14 cellular contexts compared by ENCODE assay signal in the genomic region with DNA sequence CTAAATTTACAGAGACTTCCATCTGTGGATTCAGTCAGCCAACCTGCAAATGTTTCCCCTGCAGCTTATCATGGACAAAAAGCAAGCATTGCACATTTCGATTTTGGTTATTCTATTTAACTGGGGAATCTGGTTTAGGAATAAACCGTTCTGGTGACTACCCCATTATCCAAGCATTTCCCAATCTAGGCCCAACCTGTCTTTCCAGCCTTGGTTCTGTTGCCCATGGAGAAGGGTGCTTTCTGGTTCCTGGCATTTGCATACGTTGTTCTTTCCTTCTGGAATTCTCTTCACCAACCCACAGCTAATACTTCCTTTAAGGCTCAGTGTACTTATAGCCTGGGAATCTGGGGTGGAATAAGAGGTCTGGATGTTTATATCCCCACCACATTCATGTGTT. TPM values are rescaled to one million over a fixed set of nuclear protein-coding genes. Genes with fewer than 3 reads are reported as not detected.
A peak's percentile ranks its signal among the peaks of the same experiment; 100 is the strongest.
DNase-seq lines count a peak whose midpoint lies in the region; ATAC-seq, FAIRE-seq and TF ChIP-seq lines count a peak whose summit lies in the region.
"Had no signal": no experiment of that assay in that cellular context is flagged by ENCODE, and none has a peak within 500 bp of the region (broad histone marks: within the 10 kb centered on the region; RNA-seq: fewer than 3 reads in every experiment).

No MANE protein-coding gene starts in this region.

- no peak overlapping the region for H2AFZ ChIP-seq in keratinocyte (ENCODE audit: control insufficient read depth, low read length)

- TF ChIP-seq CTCF in keratinocyte (optimal IDR thresholded peaks at IDR 0.05 in 1 of 3, IDR thresholded peaks at IDR 0.05 in 1 of 3, conservative IDR thresholded peaks at IDR 0.05 in 1 of 3; ENCODE audit: extremely low read depth in 1 of 3, insufficient read depth in 2 of 3, low read length in 3 of 3): no peak
- TF ChIP-seq CTCF in upper lobe of right lung (IDR thresholded peaks at IDR 0.05): no peak

- H3K9me3 ChIP-seq in keratinocyte (ENCODE audit: control insufficient read depth, low read depth, low read length) (no peaks in the 10 kb centered on the region), upper lobe of right lung (no peaks in the 10 kb centered on the region)
- H3K9me3 ChIP-seq: colonic mucosa, left lung had no signal

- FAIRE-seq in keratinocyte (lab: Jason Lieb, UNC): no peak

- H3K79me2 ChIP-seq in keratinocyte (ENCODE audit: control insufficient read depth, insufficient read depth, low read length): peaks cover 35% of the 10 kb centered on the region

- dilution Hi-C loops in keratinocyte (cut with MboI; ENCODE audit: extremely low pct_ligation_motif_present, low sequenced_read_pairs): no loop called here

- H3K9me1 ChIP-seq in keratinocyte (ENCODE audit: control insufficient read depth, extremely low read depth, insufficient read depth, low read length): no peaks in the 10 kb centered on the region

- peaks cover 70% of the 10 kb centered on the region for H3K4me1 Mint-ChIP-seq in activated naive CD4-positive, alpha-beta T cell treated with anti-CD3 and anti-CD28 coated beads, Interleukin-2, amount 10 ng/mL, durations not matched to agents 7 days and 5 days
- H3K4me1 Mint-ChIP-seq in activated T-helper 1 cell treated with anti-CD3 and anti-CD28 coated beads, Interleukin-12 subunit alpha, Interleukin-12 subunit beta, Interleukin-2, Interleukin-4 antibody, amounts not matched to agents 30 ng/mL and 10 ng/mL and 1 ng/mL, durations not matched to agents 14 hours and 24 hours and 36 hours (ENCODE audit: low read depth): peaks cover 86% of the 10 kb centered on the region
- H3K4me1 Mint-ChIP-seq in stimulated activated naive B cell treated with anti-CD40 and anti-IgM and Interleukin-4, amounts not matched to agents 10 μg/mL and 1 μg/mL and 100 μg/mL, for 72 hours: peaks cover 46 to 75% of the 10 kb centered on the region in 2 donors

- H3K4me1 ChIP-seq in keratinocyte (ENCODE audit: control insufficient read depth, extremely low read depth, insufficient read depth, low read length): peaks cover 50% of the 10 kb centered on the region
- H3K4me1 ChIP-seq in upper lobe of right lung: peaks cover 32% of the 10 kb centered on the region
- H3K4me1 ChIP-seq: colonic mucosa had no signal

- no peak for ATAC-seq in upper lobe of right lung
- no peak for ATAC-seq in stimulated activated naive B cell treated with anti-CD40 and anti-IgM and Interleukin-4, amounts not matched to agents 10 μg/mL and 1 μg/mL and 100 μg/mL, for 72 hours (replicated peaks)
- ATAC-seq: right cardiac atrium had no signal

- peak overlapping the region; percentile 98 for H3K27ac Mint-ChIP-seq in activated naive CD4-positive, alpha-beta T cell treated with anti-CD3 and anti-CD28 coated beads, Interleukin-2, amount 10 ng/mL, durations not matched to agents 7 days and 5 days
- H3K27ac Mint-ChIP-seq in activated T-helper 1 cell treated with anti-CD3 and anti-CD28 coated beads, Interleukin-12 subunit alpha, Interleukin-12 subunit beta, Interleukin-2, Interleukin-4 antibody, amounts not matched to agents 30 ng/mL and 10 ng/mL and 1 ng/mL, durations not matched to agents 14 hours and 24 hours and 36 hours: no peak overlapping the region
- H3K27ac Mint-ChIP-seq in stimulated activated naive B cell treated with anti-CD40 and anti-IgM and Interleukin-4, amounts not matched to agents 10 μg/mL and 1 μg/mL and 100 μg/mL, for 72 hours: no peak overlapping the region

- DNase-seq in activated naive CD4-positive, alpha-beta T cell treated with anti-CD3 and anti-CD28 coated beads, Interleukin-2, amount 10 ng/mL, durations not matched to agents 7 days and 5 days: no peak
- DNase-seq in activated naive CD4-positive, alpha-beta T cell (lab: John Stamatoyannopoulos, UW): no peak
- DNase-seq in activated T-helper 1 cell treated with anti-CD3 and anti-CD28 coated beads, Interleukin-12 subunit alpha, Interleukin-12 subunit beta, Interleukin-2, Interleukin-4 antibody, amounts not matched to agents 30 ng/mL and 10 ng/mL and 1 ng/mL, durations not matched to agents 14 hours and 24 hours and 36 hours (ENCODE audit: low spot score): no peak
- DNase-seq in keratinocyte (ENCODE audit: low read depth, low spot score): no peak
- no peak for DNase-seq in upper lobe of right lung
- DNase-seq in NCI-H1930 (lab: John Stamatoyannopoulos, UW): no peak
- DNase-seq in stimulated activated naive B cell treated with anti-CD40 and anti-IgM and Interleukin-4, amounts not matched to agents 10 μg/mL and 1 μg/mL and 100 μg/mL, for 72 hours: no peak
- no peak for DNase-seq in stimulated activated naive CD4-positive, alpha-beta T cell (lab: John Stamatoyannopoulos, UW)
- DNase-seq: activated T-cell treated with anti-CD3 and anti-CD28 coated beads, Interleukin-2, amount 50 U/mL, for 48 hours; colonic mucosa; left lung; NCI-H1092; T-helper 9 cell had no signal

- H3K9me3 Mint-ChIP-seq in activated naive CD4-positive, alpha-beta T cell treated with anti-CD3 and anti-CD28 coated beads, Interleukin-2, amount 10 ng/mL, durations not matched to agents 7 days and 5 days: peaks cover 2% of the 10 kb centered on the region
- no peaks in the 10 kb centered on the region for H3K9me3 Mint-ChIP-seq in activated T-helper 1 cell treated with anti-CD3 and anti-CD28 coated beads, Interleukin-12 subunit alpha, Interleukin-12 subunit beta, Interleukin-2, Interleukin-4 antibody, amounts not matched to agents 30 ng/mL and 10 ng/mL and 1 ng/mL, durations not matched to agents 14 hours and 24 hours and 36 hours
- no peaks in the 10 kb centered on the region for H3K9me3 Mint-ChIP-seq in stimulated activated naive B cell treated with anti-CD40 and anti-IgM and Interleukin-4, amounts not matched to agents 10 μg/mL and 1 μg/mL and 100 μg/mL, for 72 hours

- no peaks in the 10 kb centered on the region for H3K27me3 ChIP-seq in keratinocyte (ENCODE audit: control insufficient read depth, extremely low read depth, insufficient read depth, low read length)
- no peaks in the 10 kb centered on the region for H3K27me3 ChIP-seq in upper lobe of right lung
- H3K27me3 ChIP-seq: colonic mucosa, left lung had no signal

- CTCF ChIA-PET in activated naive CD4-positive, alpha-beta T cell treated with anti-CD3 and anti-CD28 coated beads, Interleukin-2, amount 10 ng/mL, durations not matched to agents 7 days and 5 days (lab: Charles Lee): interaction anchor here (1.0 kb wide), 1 partner anchor 24 kb away, joined by 3 read pairs; no protein-coding TSS in a partner anchor

- H3K27ac ChIP-seq in keratinocyte (ENCODE audit: control insufficient read depth, insufficient read depth, low read length): peak overlapping the region; percentile 80
- peak overlapping the region; percentile 84 for H3K27ac ChIP-seq in upper lobe of right lung

- H3K4me3 Mint-ChIP-seq in activated naive CD4-positive, alpha-beta T cell treated with anti-CD3 and anti-CD28 coated beads, Interleukin-2, amount 10 ng/mL, durations not matched to agents 7 days and 5 days: no peak overlapping the region
- H3K4me3 Mint-ChIP-seq in activated T-helper 1 cell treated with anti-CD3 and anti-CD28 coated beads, Interleukin-12 subunit alpha, Interleukin-12 subunit beta, Interleukin-2, Interleukin-4 antibody, amounts not matched to agents 30 ng/mL and 10 ng/mL and 1 ng/mL, durations not matched to agents 14 hours and 24 hours and 36 hours: peak overlapping the region; percentile 19
- H3K4me3 Mint-ChIP-seq in stimulated activated naive B cell treated with anti-CD40 and anti-IgM and Interleukin-4, amounts not matched to agents 10 μg/mL and 1 μg/mL and 100 μg/mL, for 72 hours: no peak overlapping the region

- H3K4me3 ChIP-seq in keratinocyte (ENCODE audit: control insufficient read depth in 2 of 3, extremely low read depth in 1 of 3, insufficient read depth in 2 of 3, low read depth in 1 of 3, low read length in 3 of 3) (peak overlapping the region in 1 of 3 experiments; percentile 83), upper lobe of right lung (no peak overlapping the region)

- no peak overlapping the region for H3K9ac ChIP-seq in keratinocyte (ENCODE audit: control insufficient read depth, extremely low read depth, insufficient read depth, low read length)

- H3K36me3 ChIP-seq in keratinocyte (ENCODE audit: control insufficient read depth in 2 of 2, extremely low read depth in 1 of 2, insufficient read depth in 2 of 2, low read length in 2 of 2): no peaks in the 10 kb centered on the region
- no peaks in the 10 kb centered on the region for H3K36me3 ChIP-seq in upper lobe of right lung
- H3K36me3 ChIP-seq: colonic mucosa, left lung had no signal

- no peaks in the 10 kb centered on the region for H4K20me1 ChIP-seq in keratinocyte (ENCODE audit: control insufficient read depth, extremely low read depth, insufficient read depth, low read length)

- intact Hi-C loops in activated T-helper 1 cell treated with anti-CD3 and anti-CD28 coated beads, Interleukin-12 subunit alpha, Interleukin-12 subunit beta, Interleukin-2, Interleukin-4 antibody, amounts not matched to agents 30 ng/mL and 10 ng/mL and 1 ng/mL, durations not matched to agents 14 hours and 24 hours and 36 hours (cut with micrococcal nuclease): loop anchor here (1.0 to 10.0 kb wide), 8 partner anchors 11 to 641 kb away; partner anchors contain the start of genes ANGPTL5, CEP126 and DCUN1D5
- intact Hi-C loops in upper lobe of right lung (cut with DNase I): no loop called here

- peak overlapping the region; percentile 84 for H3K4me2 ChIP-seq in keratinocyte (ENCODE audit: control insufficient read depth, extremely low read depth, insufficient read depth, low read depth, low read length)

- H3K36me3 Mint-ChIP-seq in activated naive CD4-positive, alpha-beta T cell treated with anti-CD3 and anti-CD28 coated beads, Interleukin-2, amount 10 ng/mL, durations not matched to agents 7 days and 5 days: peaks cover 36% of the 10 kb centered on the region
- peaks cover 9% of the 10 kb centered on the region for H3K36me3 Mint-ChIP-seq in activated T-helper 1 cell treated with anti-CD3 and anti-CD28 coated beads, Interleukin-12 subunit alpha, Interleukin-12 subunit beta, Interleukin-2, Interleukin-4 antibody, amounts not matched to agents 30 ng/mL and 10 ng/mL and 1 ng/mL, durations not matched to agents 14 hours and 24 hours and 36 hours (ENCODE audit: low read depth)
- peaks cover 6 to 19% of the 10 kb centered on the region in 2 donors for H3K36me3 Mint-ChIP-seq in stimulated activated naive B cell treated with anti-CD40 and anti-IgM and Interleukin-4, amounts not matched to agents 10 μg/mL and 1 μg/mL and 100 μg/mL, for 72 hours

- peaks cover 3% of the 10 kb centered on the region for H3K27me3 Mint-ChIP-seq in activated naive CD4-positive, alpha-beta T cell treated with anti-CD3 and anti-CD28 coated beads, Interleukin-2, amount 10 ng/mL, durations not matched to agents 7 days and 5 days
- H3K27me3 Mint-ChIP-seq in activated T-helper 1 cell treated with anti-CD3 and anti-CD28 coated beads, Interleukin-12 subunit alpha, Interleukin-12 subunit beta, Interleukin-2, Interleukin-4 antibody, amounts not matched to agents 30 ng/mL and 10 ng/mL and 1 ng/mL, durations not matched to agents 14 hours and 24 hours and 36 hours (ENCODE audit: insufficient read depth): peaks cover 3% of the 10 kb centered on the region
- H3K27me3 Mint-ChIP-seq in stimulated activated naive B cell treated with anti-CD40 and anti-IgM and Interleukin-4, amounts not matched to agents 10 μg/mL and 1 μg/mL and 100 μg/mL, for 72 hours: no peaks in the 10 kb centered on the region

RNA-seq across cellular contexts. Expression of gene TMEM123, which starts 1.4 kb away (rescaled TPM):
- 206 and 231 TPM in 2 replicates for total RNA-seq in activated T-helper 1 cell treated with anti-CD3 and anti-CD28 coated beads, Interleukin-12 subunit alpha, Interleukin-12 subunit beta, Interleukin-2, Interleukin-4 antibody, amounts not matched to agents 30 ng/mL and 10 ng/mL and 1 ng/mL, durations not matched to agents 14 hours and 24 hours and 36 hours
- polyA plus RNA-seq in keratinocyte: 230 to 408 TPM (median 307 TPM) in 3 replicates
- 109 TPM for polyA plus RNA-seq in keratinocyte (2011; ENCODE audit: low read depth)
- 130 and 276 TPM in 2 replicates for polyA plus RNA-seq in keratinocyte (2011; cell fraction: cytosol; rRNA removed)
- 82.0 and 118 TPM in 2 replicates for polyA plus RNA-seq in keratinocyte (2011; cell fraction: nucleus; rRNA removed)
- polyA plus RNA-seq in keratinocyte (2012; ENCODE audit: low replicate concordance): 115 and 151 TPM in 2 replicates
- 37.8 to 390 TPM (median 152 TPM) in 3 replicates for polyA minus RNA-seq in keratinocyte
- polyA minus RNA-seq in keratinocyte (2011; cell fraction: cytosol; rRNA and poly(A)+ RNA removed): 190 TPM
- polyA minus RNA-seq in keratinocyte (2011; cell fraction: nucleus; rRNA and poly(A)+ RNA removed): 111 and 182 TPM in 2 replicates
- total RNA-seq in upper lobe of right lung: 203 TPM
